12 cellular contexts compared by ENCODE assay signal in the genomic region with DNA sequence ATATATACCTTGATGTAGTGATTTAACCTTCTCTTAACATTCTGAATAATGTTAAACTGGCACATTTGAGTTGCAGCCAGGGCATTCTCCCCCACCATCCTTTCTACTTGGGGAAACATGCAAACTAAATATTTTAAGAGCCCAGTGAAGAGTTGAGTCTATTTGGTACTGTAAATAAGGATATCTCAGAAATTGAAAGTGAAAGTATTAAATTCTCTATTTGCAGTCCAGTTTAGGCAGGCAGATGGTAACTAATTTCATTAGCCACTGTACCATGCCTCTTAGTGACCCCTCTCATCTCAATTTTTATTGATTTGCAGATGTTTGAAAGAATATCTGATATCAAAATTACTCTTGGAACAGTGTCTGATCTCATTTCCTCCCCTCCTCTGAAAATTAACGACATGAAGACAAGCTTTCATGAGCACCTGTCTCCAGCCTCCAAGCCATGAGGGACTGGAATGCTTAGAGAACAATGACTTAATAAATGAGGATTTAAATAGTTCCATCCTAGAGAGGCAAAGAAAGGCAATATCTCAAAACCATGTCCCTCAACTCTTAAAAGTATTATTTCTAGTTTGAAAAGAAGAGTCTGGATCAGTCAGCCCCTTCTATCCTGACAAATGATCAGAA.
DNase-seq lines count a peak whose midpoint lies in the region; ATAC-seq lines count a peak whose summit lies in the region.
"Had no signal": no experiment of that assay in that cellular context is flagged by ENCODE, and none has a peak within 500 bp of the region (broad histone marks: within the 10 kb centered on the region; RNA-seq: fewer than 3 reads in every experiment).

No MANE protein-coding gene starts in this region.

- peaks cover 12% of the 10 kb centered on the region for H3K4me1 Mint-ChIP-seq in activated naive CD8-positive, alpha-beta T cell treated with anti-CD3 and anti-CD28 coated beads, Interleukin-2, amount 10 ng/mL, durations not matched to agents 7 days and 5 days
- H3K4me1 Mint-ChIP-seq in natural killer cell treated with Interleukin-12 subunit alpha and Interleukin-12 subunit beta and Interleukin-15 and Interleukin-18, amount 100 ng/mL, for 72 hours (ENCODE audit: low read depth in 2 of 2), result peaks cover 4 to 11% of the 10 kb centered on the region in 2 donors

- POLR2A ChIA-PET in activated naive CD8-positive, alpha-beta T cell treated with anti-CD3 and anti-CD28 coated beads, Interleukin-2, amount 10 ng/mL, durations not matched to agents 7 days and 5 days (lab: Charles Lee), result no interaction called here

- H3K27me3 Mint-ChIP-seq in activated naive CD8-positive, alpha-beta T cell treated with anti-CD3 and anti-CD28 coated beads, Interleukin-2, amount 10 ng/mL, durations not matched to agents 7 days and 5 days, result no peaks in the 10 kb centered on the region
- H3K27me3 Mint-ChIP-seq in natural killer cell treated with Interleukin-12 subunit alpha and Interleukin-12 subunit beta and Interleukin-15 and Interleukin-18, amount 100 ng/mL, for 72 hours, result no peaks in the 10 kb centered on the region

- H3K4me3 Mint-ChIP-seq in activated naive CD8-positive, alpha-beta T cell treated with anti-CD3 and anti-CD28 coated beads, Interleukin-2, amount 10 ng/mL, durations not matched to agents 7 days and 5 days, result peak overlapping the region; percentile 67
- H3K4me3 Mint-ChIP-seq in natural killer cell treated with Interleukin-12 subunit alpha and Interleukin-12 subunit beta and Interleukin-15 and Interleukin-18, amount 100 ng/mL, for 72 hours, result peak overlapping the region; percentile 0

- peak; percentile 50 for ATAC-seq in activated naive CD8-positive, alpha-beta T cell treated with anti-CD3 and anti-CD28 coated beads, Interleukin-2, amount 10 ng/mL, durations not matched to agents 7 days and 5 days (ENCODE audit: low read depth)
- ATAC-seq in natural killer cell treated with Interleukin-12 subunit alpha and Interleukin-12 subunit beta and Interleukin-15 and Interleukin-18, amount 100 ng/mL, for 72 hours, result no peak
- ATAC-seq in GM21717 (IDR thresholded peaks at IDR 0.05; ENCODE audit: unreplicated experiment) (no peak), GM18511 (IDR thresholded peaks at IDR 0.05; ENCODE audit: unreplicated experiment) (no peak), GM21825 (IDR thresholded peaks at IDR 0.05; ENCODE audit: unreplicated experiment) (no peak)

- H3K27ac Mint-ChIP-seq in activated naive CD8-positive, alpha-beta T cell treated with anti-CD3 and anti-CD28 coated beads, Interleukin-2, amount 10 ng/mL, durations not matched to agents 7 days and 5 days, result peak overlapping the region; percentile 73
- H3K27ac Mint-ChIP-seq in natural killer cell treated with Interleukin-12 subunit alpha and Interleukin-12 subunit beta and Interleukin-15 and Interleukin-18, amount 100 ng/mL, for 72 hours, result no peak overlapping the region

- H3K4me3 ChIP-seq in Jurkat, Clone E6-1 (ENCODE audit: low read length), result peak overlapping the region; percentile 34

- H3K9me3 Mint-ChIP-seq in activated naive CD8-positive, alpha-beta T cell treated with anti-CD3 and anti-CD28 coated beads, Interleukin-2, amount 10 ng/mL, durations not matched to agents 7 days and 5 days, result peaks cover 5% of the 10 kb centered on the region
- H3K9me3 Mint-ChIP-seq in natural killer cell treated with Interleukin-12 subunit alpha and Interleukin-12 subunit beta and Interleukin-15 and Interleukin-18, amount 100 ng/mL, for 72 hours, result peaks cover 3% of the 10 kb centered on the region

- peaks cover 5% of the 10 kb centered on the region for H3K36me3 Mint-ChIP-seq in activated naive CD8-positive, alpha-beta T cell treated with anti-CD3 and anti-CD28 coated beads, Interleukin-2, amount 10 ng/mL, durations not matched to agents 7 days and 5 days
- H3K36me3 Mint-ChIP-seq in natural killer cell treated with Interleukin-12 subunit alpha and Interleukin-12 subunit beta and Interleukin-15 and Interleukin-18, amount 100 ng/mL, for 72 hours, result no peaks in the 10 kb centered on the region

- DNase-seq in NCI-H1092 treated with DMSO at 0.1 percent for 48 hours (lab: John Stamatoyannopoulos, UW), result peak; percentile 37
- DNase-seq in NCI-H1092 (lab: John Stamatoyannopoulos, UW), result no peak
- DNase-seq in Jurkat, Clone E6-1 (ENCODE audit: low read depth, low spot score), result no peak
- DNase-seq in activated naive CD8-positive, alpha-beta T cell treated with anti-CD3 and anti-CD28 coated beads, Interleukin-2, amount 10 ng/mL, durations not matched to agents 7 days and 5 days, result no peak
- DNase-seq in natural killer cell treated with Interleukin-12 subunit alpha and Interleukin-12 subunit beta and Interleukin-15 and Interleukin-18, amount 100 ng/mL, for 72 hours (ENCODE audit: low spot score), result no peak
- DNase-seq: brain microvascular endothelial cell; mesendoderm; stimulated activated CD4-positive, alpha-beta T cell treated with anti-CD3 and anti-CD28 coated beads, Interleukin-12 subunit alpha, Interleukin-12 subunit beta, amount 100 ng/mL, for 4 hours; substantia nigra had no signal
